Comparison of ENCODE assay signal across 8 cellular contexts in genomic region chr2:160492401-160493226, GRCh38. TPM values are rescaled to one million over a fixed set of nuclear protein-coding genes. Genes with fewer than 3 reads are reported as not detected.
A peak's percentile ranks its signal among the peaks of the same experiment; 100 is the strongest.
DNase-seq lines count a peak whose midpoint lies in the region; ATAC-seq and TF ChIP-seq lines count a peak whose summit lies in the region.

No MANE protein-coding gene starts in this region.

- DNase-seq in Calu3 (peak; percentile 87), T-helper 2 cell (peak; percentile 27 to 73 (median 51)), astrocyte of the cerebellum (ENCODE audit: low read depth) (no peak), iPS DF 6.9 (ENCODE audit: low read depth, low spot score) (no peak), cerebellar cortex (ENCODE audit: low spot score) (no peak)

- H3K4me1 ChIP-seq in HUES6 (ENCODE audit: control insufficient read depth, insufficient read depth, low read length) (peaks cover 24% of the 10 kb centered on the region), iPS DF 6.9 (ENCODE audit: control insufficient read depth, insufficient read depth, low read length) (no peaks in the 10 kb centered on the region), skeletal muscle tissue (ENCODE audit: control insufficient read depth in 3 of 3, insufficient read depth in 3 of 3, low read length in 3 of 3) (peaks cover 3 to 15% (median 8%) of the 10 kb centered on the region in 3 donors)

- no peaks in the 10 kb centered on the region for H3K27me3 Mint-ChIP-seq in Calu3 (ENCODE audit: unreplicated experiment)

- peaks cover 8% of the 10 kb centered on the region for H3K4me1 Mint-ChIP-seq in Calu3 (ENCODE audit: low read depth, unreplicated experiment)

- TF ChIP-seq CTCF in Calu3 (IDR thresholded peaks at IDR 0.05; ENCODE audit: unreplicated experiment), result no peak
- no peak for TF ChIP-seq CTCF in astrocyte of the cerebellum (IDR thresholded peaks at IDR 0.05; ENCODE audit: low read depth, low read length, missing control alignments)

- no peaks in the 10 kb centered on the region for H3K9me3 Mint-ChIP-seq in Calu3 (ENCODE audit: low read depth, unreplicated experiment)

- no TSS peak for BruUV-seq in Calu3 (replicated peaks; lab: Mats Ljungman, UMichigan)

- ATAC-seq in GM19395 (IDR thresholded peaks at IDR 0.05; ENCODE audit: unreplicated experiment), result no peak

- intact Hi-C loops in Calu3 (cut with micrococcal nuclease; ENCODE audit: unreplicated experiment), result loop anchor here (2.0 to 10.0 kb wide), 3 partner anchors 75 to 478 kb away; no protein-coding TSS in a partner anchor

- H3K4me3 ChIP-seq in HUES6 (ENCODE audit: low read depth, low read length) (peak overlapping the region; percentile 89), astrocyte of the cerebellum (ENCODE audit: low read depth, low read length) (peak overlapping the region; percentile 85), iPS DF 6.9 (ENCODE audit: low read length) (peak overlapping the region; percentile 77; the same call in 1 of the 2 replicates), skeletal muscle tissue (ENCODE audit: low read length in 3 of 3) (peak overlapping the region; percentile 79 to 85 (median 84))

- peak overlapping the region; percentile 85 for H3K27ac ChIP-seq in HUES6 (ENCODE audit: low read depth, low read length)
- H3K27ac ChIP-seq in iPS DF 6.9 (ENCODE audit: low read length), result no peak overlapping the region
- H3K27ac ChIP-seq in skeletal muscle tissue (ENCODE audit: low read depth, low read length), result peak overlapping the region; percentile 91

- H3K36me3 Mint-ChIP-seq in Calu3 (ENCODE audit: insufficient read depth, unreplicated experiment), result peaks cover 27% of the 10 kb centered on the region

- H3K27ac Mint-ChIP-seq in Calu3 (ENCODE audit: unreplicated experiment), result peak overlapping the region; percentile 82

- H3K27me3 ChIP-seq in HUES6 (ENCODE audit: control insufficient read depth, insufficient read depth, low read length), result no peaks in the 10 kb centered on the region
- H3K27me3 ChIP-seq in iPS DF 6.9 (ENCODE audit: control insufficient read depth, insufficient read depth, low read length), result no peaks in the 10 kb centered on the region
- no peaks in the 10 kb centered on the region for H3K27me3 ChIP-seq in skeletal muscle tissue (ENCODE audit: control insufficient read depth in 3 of 3, insufficient read depth in 3 of 3, low read length in 3 of 3)

- no peaks in the 10 kb centered on the region for H3K36me3 ChIP-seq in HUES6 (ENCODE audit: control insufficient read depth, insufficient read depth, low read length)
- no peaks in the 10 kb centered on the region for H3K36me3 ChIP-seq in iPS DF 6.9 (ENCODE audit: control insufficient read depth, insufficient read depth, low read length)
- no peaks in the 10 kb centered on the region for H3K36me3 ChIP-seq in skeletal muscle tissue (ENCODE audit: control insufficient read depth in 3 of 3, insufficient read depth in 3 of 3, low read length in 3 of 3)

- CTCF ChIA-PET in Calu3 (lab: Charles Lee), result interaction anchor here (0.6 to 0.8 kb wide), 2 partner anchors 155 to 477 kb away, joined by 3 to 4 read pairs; no protein-coding TSS in a partner anchor

- H3K9ac ChIP-seq in HUES6 (ENCODE audit: low read length) (peak overlapping the region; percentile 78), skeletal muscle tissue (ENCODE audit: low read depth in 1 of 3, low read length in 3 of 3) (peak overlapping the region; percentile 75 to 94 (median 89))

- no CpG with 5 or more reads among the region's 66 CpGs for WGBS in iPS DF 6.9 (ENCODE audit: insufficient coverage, insufficient read length)

- in situ Hi-C loops in astrocyte of the cerebellum (cut with HindIII; ENCODE audit: low sequenced_read_pairs), result no loop called here

- H3K4me3 Mint-ChIP-seq in Calu3 (ENCODE audit: low read depth, unreplicated experiment), result peak overlapping the region; percentile 98

- no peaks in the 10 kb centered on the region for H3K9me3 ChIP-seq in HUES6 (ENCODE audit: control insufficient read depth, insufficient read depth, low read depth, low read length)
- H3K9me3 ChIP-seq in iPS DF 6.9 (ENCODE audit: control insufficient read depth, insufficient read depth, low read length), result no peaks in the 10 kb centered on the region
- no peaks in the 10 kb centered on the region for H3K9me3 ChIP-seq in skeletal muscle tissue (ENCODE audit: control insufficient read depth in 3 of 3, low read length in 3 of 3)

RNA-seq across cellular contexts. Expression of gene RBMS1, which starts 1.0 kb away (rescaled TPM):
- total RNA-seq in Calu3 (2022), result 57.9 and 61.9 TPM in 2 replicates
- total RNA-seq in skeletal muscle tissue, result 48.0 TPM

Comparison
In these comparisons a context has a peak if more than half of its experiments do, and no peak if none do; other contexts are left out.
1. DNase-seq: peak in Calu3 (single experiment) and T-helper 2 cell (5 of 5); none in astrocyte of the cerebellum (single experiment), iPS DF 6.9 (single experiment) and cerebellar cortex (single experiment).
2. Peak in every context shown above with its lines, with median percentiles within 50 percentile points of each other: H3K4me3 ChIP-seq.